Comparison of ENCODE assay signal across 31 cellular contexts in the genomic region with DNA sequence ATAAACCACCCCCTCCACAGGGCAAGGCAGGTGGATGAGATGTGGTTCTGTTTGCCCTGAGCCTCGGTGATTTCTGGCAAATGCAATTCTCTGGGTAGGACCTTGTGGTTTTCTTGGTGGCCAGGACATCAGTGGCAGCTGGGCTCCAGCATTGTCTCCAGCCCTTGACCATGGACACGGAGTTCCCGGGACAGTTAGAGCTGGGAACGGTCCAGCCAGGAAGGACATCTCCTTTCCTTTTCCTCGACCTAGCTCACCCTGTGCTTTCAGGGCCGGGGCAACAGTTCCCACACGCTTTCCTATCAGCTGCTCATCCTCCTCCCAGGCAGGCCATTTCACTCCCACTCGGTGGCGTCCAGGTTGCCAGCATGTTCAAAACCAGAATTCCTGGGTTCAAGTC. TPM values are rescaled to one million over a fixed set of nuclear protein-coding genes. Genes with fewer than 3 reads are reported as not detected.
"Had no signal": no experiment of that assay in that cellular context is flagged by ENCODE, and none has a peak within 500 bp of the region (broad histone marks: within the 10 kb centered on the region; RNA-seq: fewer than 3 reads in every experiment).

No MANE protein-coding gene starts in this region.

- H3K9me3 ChIP-seq: heart right ventricle, ovary, sigmoid colon, spleen, thoracic aorta, tibial nerve, upper lobe of left lung, uterus had no signal

- H3K4me3 ChIP-seq: heart right ventricle, ovary, sigmoid colon, skin epidermis, spleen, thoracic aorta, tibial nerve, upper lobe of left lung, uterus had no signal

- H3K4me1 ChIP-seq: sigmoid colon, upper lobe of left lung, uterus had no signal

- H3K27ac ChIP-seq: epithelial cell of prostate had no signal

- ATAC-seq: esophagus mucosa; left colon; naive thymus-derived CD8-positive, alpha-beta T cell had no signal

- FAIRE-seq: colon, islet of Langerhans had no signal

- DNase-seq: central memory CD4-positive, alpha-beta T cell; effector CD8-positive, alpha-beta T cell; endodermal cell; foreskin fibroblast; glutamatergic neuron; heart right ventricle; hippocampal formation; kidney glomerular epithelial cell; left colon; left ventricle myocardium superior; mesenchymal stem cell; midbrain; nephron progenitor cell; sigmoid colon; spleen; stimulated activated CD4-positive, alpha-beta T cell treated with anti-CD3 and anti-CD28 coated beads, Interleukin-4, amount 100 ng/mL, for 4 hours; stimulated activated naive CD8-positive, alpha-beta T cell treated with anti-CD3 and anti-CD28 coated beads, Interleukin-15, Interleukin-2, amounts not matched to agents 100 U/mL and 50 U/mL, for 24 hours; substantia nigra; uterus had no signal

- H3K36me3 ChIP-seq: heart right ventricle, ovary, sigmoid colon, spleen, thoracic aorta, tibial nerve, upper lobe of left lung, uterus had no signal

- H3K27me3 ChIP-seq: ovary, sigmoid colon, spleen, tibial nerve, upper lobe of left lung, uterus had no signal

RNA-seq across cellular contexts. Expression of a gene that starts 9.2 kb away (rescaled TPM):
- total RNA-seq: cerebellum; endodermal cell; esophagus mucosa; heart right ventricle; left colon; left ventricle myocardium superior; lung microvascular endothelial cell; naive thymus-derived CD8-positive, alpha-beta T cell; sigmoid colon; spleen; thoracic aorta; tibial nerve had no signal
- polyA plus RNA-seq: heart right ventricle; naive thymus-derived CD8-positive, alpha-beta T cell; ovary; sigmoid colon; spleen had no signal

RNA-seq across cellular contexts. Expression of a gene that starts 10.8 kb away (rescaled TPM):
- total RNA-seq: naive thymus-derived CD8-positive, alpha-beta T cell had no signal
- polyA plus RNA-seq: naive thymus-derived CD8-positive, alpha-beta T cell had no signal

RNA-seq across cellular contexts. Expression of a gene that starts 41.8 kb away (rescaled TPM):
- total RNA-seq: lung microvascular endothelial cell; naive thymus-derived CD8-positive, alpha-beta T cell had no signal
- polyA plus RNA-seq: naive thymus-derived CD8-positive, alpha-beta T cell had no signal
